2 cellular contexts compared by ENCODE assay signal in genomic region chr16:87572959-87573358, GRCh38.
TF ChIP-seq lines count a peak whose summit lies in the region.

No MANE protein-coding gene starts in this region.

TF ChIP-seq in HCT116, 20 proteins besides CTCF, POLR2A, EP300 and RAD21:
- no peak for TF ChIP-seq ZNF274 (IDR thresholded peaks at IDR 0.05; ENCODE audit: low read depth, low read length)
- TF ChIP-seq ELF1 (IDR thresholded peaks at IDR 0.05; ENCODE audit: borderline replicate concordance, low read depth): no peak
- TF ChIP-seq REST (IDR thresholded peaks at IDR 0.05; ENCODE audit: low read depth): no peak
- no peak for TF ChIP-seq FOSL1 (IDR thresholded peaks at IDR 0.05; ENCODE audit: low read depth)
- no peak for TF ChIP-seq JUND (IDR thresholded peaks at IDR 0.05)
- TF ChIP-seq CBX3 (IDR thresholded peaks at IDR 0.05; ENCODE audit: low read depth): no peak
- no peak for TF ChIP-seq YY1 (IDR thresholded peaks at IDR 0.05; ENCODE audit: extremely low read depth, insufficient replicate concordance, low read depth, low read length)
- no peak for TF ChIP-seq ZFX (IDR thresholded peaks at IDR 0.05)
- no peak for TF ChIP-seq EGR1 (IDR thresholded peaks at IDR 0.05; ENCODE audit: low read depth)
- TF ChIP-seq ZBTB33 (IDR thresholded peaks at IDR 0.05; ENCODE audit: extremely low read depth, insufficient replicate concordance, low read length): no peak
- TF ChIP-seq ATF3 (IDR thresholded peaks at IDR 0.05): no peak

TF ChIP-seq in H1, 55 proteins besides CTCF, POLR2A, EP300 and RAD21:
- TF ChIP-seq CEBPB (IDR thresholded peaks at IDR 0.05; ENCODE audit: low read depth, low read length) (no peak), EGR1 (IDR thresholded peaks at IDR 0.05; ENCODE audit: borderline replicate concordance, low read depth, low read length) (no peak), ASH2L (IDR thresholded peaks at IDR 0.05; ENCODE audit: low read length) (no peak), MAX (IDR thresholded peaks at IDR 0.05) (no peak), ATF3 (IDR thresholded peaks at IDR 0.05; ENCODE audit: insufficient read depth, low read depth, low read length) (no peak), TAF7 (optimal IDR thresholded peaks at IDR 0.05; ENCODE audit: borderline replicate concordance, low read depth, low read length) (no peak), SUZ12 (IDR thresholded peaks at IDR 0.05; ENCODE audit: low read length) (no peak), KDM1A (IDR thresholded peaks at IDR 0.05; ENCODE audit: borderline replicate concordance, low read length) (no peak), RNF2 (IDR thresholded peaks at IDR 0.05; ENCODE audit: borderline replicate concordance, low read depth, low read length, missing control alignments, poor library complexity, severe bottlenecking) (no peak), ATF2 (IDR thresholded peaks at IDR 0.05; ENCODE audit: low read length) (no peak), TBP (IDR thresholded peaks at IDR 0.05; ENCODE audit: low read depth, low read length) (no peak), CBX8 (IDR thresholded peaks at IDR 0.05; ENCODE audit: borderline replicate concordance, low read depth, low read length) (no peak), JUND (IDR thresholded peaks at IDR 0.05; ENCODE audit: low read length) (no peak), GTF2F1 (IDR thresholded peaks at IDR 0.05; ENCODE audit: borderline replicate concordance, low read depth, low read length) (no peak)
